Comparison of ENCODE assay signal across 12 cellular contexts in the genomic region with DNA sequence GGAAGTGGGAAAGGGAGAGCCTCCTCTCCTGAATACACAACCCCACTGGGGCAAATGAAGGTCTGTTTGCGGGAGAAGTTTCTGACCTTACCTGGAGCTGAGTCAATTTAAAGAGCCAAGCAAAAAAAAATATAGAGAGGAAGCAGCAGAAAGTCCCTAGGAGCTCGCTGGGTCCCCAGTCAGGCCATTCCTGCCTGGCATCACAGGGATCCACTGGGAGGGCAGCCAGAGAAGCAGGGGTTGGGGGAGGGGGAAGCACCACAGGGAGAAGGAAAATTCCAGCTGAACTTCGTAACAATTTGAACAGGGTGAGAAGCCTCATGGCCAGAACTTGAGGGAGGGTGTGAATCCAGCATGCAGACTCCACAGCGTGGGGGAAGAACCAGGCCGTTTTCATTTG.
DNase-seq lines count a peak whose midpoint lies in the region; ATAC-seq and TF ChIP-seq lines count a peak whose summit lies in the region.
"Had no signal": no experiment of that assay in that cellular context is flagged by ENCODE, and none has a peak within 500 bp of the region (broad histone marks: within the 10 kb centered on the region; RNA-seq: fewer than 3 reads in every experiment).

No MANE protein-coding gene starts in this region.

- TF ChIP-seq CTCF in heart right ventricle (IDR thresholded peaks at IDR 0.05): no peak
- no peak for TF ChIP-seq CTCF in right lobe of liver (IDR thresholded peaks at IDR 0.05)

- H3K4me3 ChIP-seq in BLaER1: no peak overlapping the region
- no peak overlapping the region for H3K4me3 ChIP-seq in BLaER1 treated with 17β-estradiol and CSF1 and Interleukin-3, amounts not matched to agents 10 nM and 100 nM
- no peak overlapping the region for H3K4me3 ChIP-seq in heart right ventricle
- H3K4me3 ChIP-seq in right lobe of liver: no peak overlapping the region
- H3K4me3 ChIP-seq: A549, HAP-1 had no signal

- peak in 7 of 8 donors; percentile 38 to 72 (median 62) for ATAC-seq in heart right ventricle
- peak; percentile 45 to 95 (median 70) for ATAC-seq in right lobe of liver
- ATAC-seq in GM21526 (IDR thresholded peaks at IDR 0.05; ENCODE audit: low FRiP score, unreplicated experiment): no peak
- ATAC-seq: A549 had no signal

- no peaks in the 10 kb centered on the region for H3K9me3 ChIP-seq in BLaER1
- no peaks in the 10 kb centered on the region; a peak in 2 of 22 replicates for H3K9me3 ChIP-seq in BLaER1 treated with 17β-estradiol and CSF1 and Interleukin-3, amounts not matched to agents 10 nM and 100 nM (replicated peaks in 1 of 11)
- H3K9me3 ChIP-seq in heart right ventricle: peaks cover 0 to 12% (median 0%) of the 10 kb centered on the region in 11 donors
- H3K9me3 ChIP-seq in right lobe of liver: no peaks in the 10 kb centered on the region
- H3K9me3 ChIP-seq: A549, HAP-1 had no signal

- H3K36me3 ChIP-seq in BLaER1: no peaks in the 10 kb centered on the region
- H3K36me3 ChIP-seq in BLaER1 treated with 17β-estradiol and CSF1 and Interleukin-3, amounts not matched to agents 10 nM and 100 nM: no peaks in the 10 kb centered on the region
- H3K36me3 ChIP-seq in heart right ventricle: no peaks in the 10 kb centered on the region
- no peaks in the 10 kb centered on the region for H3K36me3 ChIP-seq in right lobe of liver
- H3K36me3 ChIP-seq: HAP-1 had no signal

- no peaks in the 10 kb centered on the region for H4K20me1 ChIP-seq in BLaER1
- H4K20me1 ChIP-seq in BLaER1 treated with 17β-estradiol and CSF1 and Interleukin-3, amounts not matched to agents 10 nM and 100 nM: no peaks in the 10 kb centered on the region

- WGBS in heart right ventricle, 2 donors: 65% methylated on average over 5 of the region's 5 CpGs
- WGBS in right lobe of liver (ENCODE audit: insufficient coverage, low coverage, low lambda C conversion rate, missing lambda C conversion rate): 43% methylated on average over 4 of the region's 5 CpGs

- H3K27me3 ChIP-seq in BLaER1 (no peaks in the 10 kb centered on the region), heart right ventricle (no peaks in the 10 kb centered on the region), right lobe of liver (no peaks in the 10 kb centered on the region)
- no peaks in the 10 kb centered on the region for H3K27me3 ChIP-seq in BLaER1 treated with 17β-estradiol and CSF1 and Interleukin-3, amounts not matched to agents 10 nM and 100 nM

- peaks cover 26% of the 10 kb centered on the region for H3K4me1 ChIP-seq in BLaER1
- peaks cover 8 to 23% (median 11%) of the 10 kb centered on the region in 10 experiments; a peak in 18 of 20 replicates for H3K4me1 ChIP-seq in BLaER1 treated with 17β-estradiol and CSF1 and Interleukin-3, amounts not matched to agents 10 nM and 100 nM
- peaks cover 0 to 23% (median 0%) of the 10 kb centered on the region in 9 donors for H3K4me1 ChIP-seq in heart right ventricle
- H3K4me1 ChIP-seq in right lobe of liver: peaks cover 0 to 15% (median 0%) of the 10 kb centered on the region in 4 donors
- H3K4me1 ChIP-seq: A549, HAP-1 had no signal

- DNase-seq in heart right ventricle (peak; percentile 10 to 23), right lobe of liver (peak in 2 of 3 donors; percentile 51 to 73), AG08395 (ENCODE audit: low spot score) (no peak)
- DNase-seq in effector CD8-positive, alpha-beta T cell (lab: John Stamatoyannopoulos, UW): no peak
- DNase-seq: CD4-positive, CD25-positive, alpha-beta regulatory T cell; DMS79; GOT3 had no signal

- no peak for TF ChIP-seq POLR2A in right lobe of liver (IDR thresholded peaks at IDR 0.05)

- H3K4me2 ChIP-seq in BLaER1: peak overlapping the region; percentile 71
- H3K4me2 ChIP-seq in BLaER1 treated with 17β-estradiol and CSF1 and Interleukin-3, amounts not matched to agents 10 nM and 100 nM: peak overlapping the region in 7 of 11 experiments; percentile 44 to 77 (median 63); a peak in 12 of 22 replicates
- H3K4me2 ChIP-seq: A549 had no signal

- intact Hi-C loops in heart right ventricle (cut with DNase I): no loop called here
- intact Hi-C loops in right lobe of liver (cut with DNase I): no loop called here

- no peak overlapping the region for H3K9ac ChIP-seq in BLaER1
- H3K9ac ChIP-seq in BLaER1 treated with 17β-estradiol and CSF1 and Interleukin-3, amounts not matched to agents 10 nM and 100 nM: no peak overlapping the region

- no peak overlapping the region for H3K27ac ChIP-seq in BLaER1
- H3K27ac ChIP-seq in BLaER1 treated with 17β-estradiol and CSF1 and Interleukin-3, amounts not matched to agents 10 nM and 100 nM: no peak overlapping the region
- no peak overlapping the region for H3K27ac ChIP-seq in heart right ventricle
- peak overlapping the region in 1 of 3 donors; percentile 42 for H3K27ac ChIP-seq in right lobe of liver
- H3K27ac ChIP-seq: A549 had no signal

Comparison
In these comparisons a context has a peak if more than half of its experiments do, and no peak if none do; other contexts are left out.
1. DNase-seq: peak in heart right ventricle (2 of 2) and right lobe of liver (2 of 3); none in AG08395 (single experiment) and effector CD8-positive, alpha-beta T cell (single experiment).